9 cellular contexts compared by ENCODE assay signal in the genomic region with DNA sequence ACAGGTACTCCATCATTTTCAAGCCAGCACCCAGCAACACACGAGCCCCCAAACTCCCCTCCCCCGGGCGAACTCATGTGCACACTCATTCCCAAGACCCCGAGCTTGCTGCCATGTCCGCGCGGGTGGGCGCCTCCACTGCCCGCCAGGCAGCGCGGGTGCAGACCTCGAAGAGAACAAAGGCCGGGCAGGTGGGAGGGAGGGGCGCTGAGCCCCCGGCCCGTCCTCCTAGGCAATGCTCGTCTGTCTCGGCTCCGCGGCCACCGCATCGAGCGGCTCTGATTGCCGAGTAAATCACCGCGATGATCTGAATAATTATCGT. TPM values are rescaled to one million over a fixed set of nuclear protein-coding genes. Genes with fewer than 3 reads are reported as not detected.
DNase-seq lines count a peak whose midpoint lies in the region; ATAC-seq, FAIRE-seq and TF ChIP-seq lines count a peak whose summit lies in the region.
"Had no signal": no experiment of that assay in that cellular context is flagged by ENCODE, and none has a peak within 500 bp of the region (broad histone marks: within the 10 kb centered on the region; RNA-seq: fewer than 3 reads in every experiment).

No MANE protein-coding gene starts in this region.

- no peaks in the 10 kb centered on the region for H3K79me2 ChIP-seq in GM23248 (ENCODE audit: insufficient read depth)
- H3K79me2 ChIP-seq in mesendoderm (ENCODE audit: control insufficient read depth, insufficient read depth, low read length), result no peaks in the 10 kb centered on the region

- peaks cover 0 to 58% (median 3%) of the 10 kb centered on the region in 11 experiments; a peak in 11 of 22 replicates for H3K27me3 ChIP-seq in BLaER1 treated with 17β-estradiol and CSF1 and Interleukin-3, amounts not matched to agents 10 nM and 100 nM
- no peaks in the 10 kb centered on the region for H3K27me3 ChIP-seq in GM23248 (replicated peaks; ENCODE audit: insufficient read depth)
- H3K27me3 ChIP-seq in mesendoderm (ENCODE audit: insufficient read depth, low read length, poor library complexity), result peaks cover 6% of the 10 kb centered on the region
- H3K27me3 ChIP-seq in MG63, result no peaks in the 10 kb centered on the region

- TF ChIP-seq CTCF in kidney (IDR thresholded peaks at IDR 0.05; ENCODE audit: borderline replicate concordance, extremely low read depth, insufficient read depth), result no peak

- DNase-seq in GM23248 (no peak), mesendoderm (no peak), MG63 (no peak), dermis blood vessel endothelial cell (no peak), kidney (no peak)
- no peak for DNase-seq in activated naive CD8-positive, alpha-beta T cell treated with anti-CD3 and anti-CD28 coated beads, Interleukin-2, amount 50 U/mL, for 24 hours

- no peak overlapping the region for H2AK5ac ChIP-seq in mesendoderm (ENCODE audit: low read length)

- no peak for FAIRE-seq in kidney (lab: Jason Lieb, UNC)
- FAIRE-seq: endothelial cell of umbilical vein had no signal

- H3K9me3 ChIP-seq in BLaER1 treated with 17β-estradiol and CSF1 and Interleukin-3, amounts not matched to agents 10 nM and 100 nM (replicated peaks in 1 of 11), result no peaks in the 10 kb centered on the region
- H3K9me3 ChIP-seq in GM23248 (ENCODE audit: low read depth) (no peaks in the 10 kb centered on the region), MG63 (no peaks in the 10 kb centered on the region), kidney (ENCODE audit: control insufficient read depth in 1 of 2, low read length in 2 of 2) (no peaks in the 10 kb centered on the region)

- no peak overlapping the region for H2BK5ac ChIP-seq in mesendoderm (ENCODE audit: low read length)

- H3K4me1 ChIP-seq in BLaER1 treated with 17β-estradiol and CSF1 and Interleukin-3, amounts not matched to agents 10 nM and 100 nM, result peaks cover 41 to 92% (median 78%) of the 10 kb centered on the region in 10 experiments
- peaks cover 38% of the 10 kb centered on the region for H3K4me1 ChIP-seq in GM23248 (ENCODE audit: insufficient read depth)
- peaks cover 12% of the 10 kb centered on the region for H3K4me1 ChIP-seq in mesendoderm (ENCODE audit: control insufficient read depth, low read depth, low read length)
- peaks cover 12 to 21% of the 10 kb centered on the region in 2 donors for H3K4me1 ChIP-seq in kidney (ENCODE audit: control insufficient read depth in 1 of 2, insufficient read depth in 1 of 2, low read depth in 1 of 2, low read length in 2 of 2)

- peak overlapping the region in 5 of 11 experiments; percentile 69 to 80 (median 80); a peak in 6 of 22 replicates for H3K9ac ChIP-seq in BLaER1 treated with 17β-estradiol and CSF1 and Interleukin-3, amounts not matched to agents 10 nM and 100 nM
- peak overlapping the region; percentile 85; the same call in 1 of the 2 replicates for H3K9ac ChIP-seq in GM23248
- peak overlapping the region; percentile 17 for H3K9ac ChIP-seq in mesendoderm (ENCODE audit: low read length)
- no peak overlapping the region for H3K9ac ChIP-seq in kidney (ENCODE audit: low read length in 2 of 2)

- no peaks in the 10 kb centered on the region for H3K9me3 Mint-ChIP-seq in activated naive CD8-positive, alpha-beta T cell treated with anti-CD3 and anti-CD28 coated beads, Interleukin-2, amount 50 U/mL, for 24 hours

- no peaks in the 10 kb centered on the region for H3K36me3 ChIP-seq in BLaER1 treated with 17β-estradiol and CSF1 and Interleukin-3, amounts not matched to agents 10 nM and 100 nM
- H3K36me3 ChIP-seq in GM23248 (ENCODE audit: low read depth) (no peaks in the 10 kb centered on the region), mesendoderm (ENCODE audit: control insufficient read depth, insufficient read depth, low read length) (no peaks in the 10 kb centered on the region), MG63 (no peaks in the 10 kb centered on the region), kidney (ENCODE audit: control insufficient read depth in 1 of 2, insufficient read depth in 2 of 2, low read length in 2 of 2) (no peaks in the 10 kb centered on the region)

- H3K4me1 Mint-ChIP-seq in activated naive CD8-positive, alpha-beta T cell treated with anti-CD3 and anti-CD28 coated beads, Interleukin-2, amount 50 U/mL, for 24 hours, result peaks cover 63% of the 10 kb centered on the region

- intact Hi-C loops in kidney (cut with DNase I), result no loop called here

- no peak overlapping the region for H2BK120ac ChIP-seq in mesendoderm (ENCODE audit: low read depth, low read length)

- peak overlapping the region; percentile 75 for H3K4me3 Mint-ChIP-seq in activated naive CD8-positive, alpha-beta T cell treated with anti-CD3 and anti-CD28 coated beads, Interleukin-2, amount 50 U/mL, for 24 hours

- no peak overlapping the region for H3K18ac ChIP-seq in mesendoderm (ENCODE audit: low read length)

- no peak overlapping the region for H2BK15ac ChIP-seq in mesendoderm (replicated peaks; ENCODE audit: low read depth)

- no peaks in the 10 kb centered on the region for H3K9me2 ChIP-seq in GM23248 (ENCODE audit: insufficient read depth)

- H3K4me2 ChIP-seq in BLaER1 treated with 17β-estradiol and CSF1 and Interleukin-3, amounts not matched to agents 10 nM and 100 nM, result peak overlapping the region; percentile 94 to 100 (median 97)
- H3K4me2 ChIP-seq in GM23248 (ENCODE audit: unreplicated experiment) (no peak overlapping the region), mesendoderm (ENCODE audit: low read length) (peak overlapping the region; percentile 20)

- 0 out of 2 replicates have a peak, but pooled peaks cover 25% of the 10 kb centered on the region for H3F3A ChIP-seq in GM23248 (ENCODE audit: insufficient read depth)

- peak overlapping the region; percentile 72 for H3K27ac Mint-ChIP-seq in activated naive CD8-positive, alpha-beta T cell treated with anti-CD3 and anti-CD28 coated beads, Interleukin-2, amount 50 U/mL, for 24 hours

- H3K27ac ChIP-seq in BLaER1 treated with 17β-estradiol and CSF1 and Interleukin-3, amounts not matched to agents 10 nM and 100 nM, result peak overlapping the region in 3 of 11 experiments; percentile 85 to 88 (median 87); a peak in 3 of 22 replicates
- no peak overlapping the region; the same call in 1 of the 2 replicates for H3K27ac ChIP-seq in GM23248
- no peak overlapping the region for H3K27ac ChIP-seq in mesendoderm (ENCODE audit: low read depth, low read length)
- no peak overlapping the region for H3K27ac ChIP-seq in kidney (ENCODE audit: low read depth in 2 of 2, low read length in 2 of 2)

- no peak overlapping the region for H3K4ac ChIP-seq in mesendoderm (ENCODE audit: low read depth, low read length)

- in situ Hi-C loops in GM23248 (cut with MboI), result no loop called here

- H3K79me1 ChIP-seq in mesendoderm (ENCODE audit: low read length), result no peaks in the 10 kb centered on the region

- peak overlapping the region in 8 of 10 experiments; percentile 47 to 71 (median 58); a peak in 9 of 20 replicates for H3K4me3 ChIP-seq in BLaER1 treated with 17β-estradiol and CSF1 and Interleukin-3, amounts not matched to agents 10 nM and 100 nM
- no peak overlapping the region for H3K4me3 ChIP-seq in GM23248
- H3K4me3 ChIP-seq in mesendoderm (ENCODE audit: low read length), result no peak overlapping the region
- H3K4me3 ChIP-seq in MG63, result no peak overlapping the region
- H3K4me3 ChIP-seq in kidney (ENCODE audit: low read length in 2 of 2), result peak overlapping the region in 1 of 2 donors; percentile 49

- H3K27me3 Mint-ChIP-seq in activated naive CD8-positive, alpha-beta T cell treated with anti-CD3 and anti-CD28 coated beads, Interleukin-2, amount 50 U/mL, for 24 hours, result peaks cover 23% of the 10 kb centered on the region

- peak overlapping the region; percentile 85 for H3K56ac ChIP-seq in mesendoderm (ENCODE audit: low read length)

- peaks cover 0 to 43% (median 0%) of the 10 kb centered on the region in 11 experiments; a peak in 3 of 22 replicates for H4K20me1 ChIP-seq in BLaER1 treated with 17β-estradiol and CSF1 and Interleukin-3, amounts not matched to agents 10 nM and 100 nM
- H4K20me1 ChIP-seq in GM23248 (ENCODE audit: insufficient read depth), result no peaks in the 10 kb centered on the region

- 87 to 89% methylated on average over 27 of the region's 27 CpGs for WGBS in GM23248 (ENCODE audit: low coverage in 1 of 2, low lambda C conversion rate in 2 of 2, missing lambda C conversion rate in 2 of 2), 2 experiments
- no CpG with 5 or more reads among the region's 27 CpGs for WGBS in mesendoderm (ENCODE audit: extremely low coverage, insufficient coverage, low lambda C conversion rate)

- H4K5ac ChIP-seq in mesendoderm (ENCODE audit: low read length), result no peak overlapping the region

- H3K36me3 Mint-ChIP-seq in activated naive CD8-positive, alpha-beta T cell treated with anti-CD3 and anti-CD28 coated beads, Interleukin-2, amount 50 U/mL, for 24 hours (ENCODE audit: low read depth), result no peaks in the 10 kb centered on the region

- no peak overlapping the region for H4K8ac ChIP-seq in mesendoderm (ENCODE audit: low read depth, low read length)

- H2AFZ ChIP-seq in GM23248, result no peak overlapping the region

- no peak overlapping the region for H3K23ac ChIP-seq in mesendoderm (ENCODE audit: low read length)

- no peak for ATAC-seq in activated naive CD8-positive, alpha-beta T cell treated with anti-CD3 and anti-CD28 coated beads, Interleukin-2, amount 50 U/mL, for 24 hours
- no peak for ATAC-seq in GM19455 (IDR thresholded peaks at IDR 0.05; ENCODE audit: unreplicated experiment)

RNA-seq across cellular contexts. Expression of a gene that starts 47.1 kb away (rescaled TPM):
- under 0.01 TPM in 1 of 2 replicates, not detected in the other for total RNA-seq in GM23248 (2014; rRNA removed; shearing (Covaris generic))
- polyA plus RNA-seq in GM23248 (2016; fragmentation: Nextera tagmentation; extraction: Ambion mirVana) (0.11 TPM in 1 of 2 replicates, not detected in the other), kidney (ENCODE audit: insufficient read depth, low read depth, low replicate concordance) (0.09 TPM)
- 0.04 TPM for polyA plus RNA-seq in mesendoderm (2013, experiment 1 of 2)
- polyA plus RNA-seq in mesendoderm (2013, experiment 2 of 2), result 0.03 TPM
- 0.16 TPM in 1 of 2 replicates, not detected in the other for total RNA-seq in MG63 (2014; rRNA removed; shearing (Covaris generic); ENCODE audit: low replicate concordance)
- total RNA-seq in dermis blood vessel endothelial cell (under 0.01 TPM in 1 of 2 replicates, not detected in the other), kidney (0.13 TPM)
- total RNA-seq: endothelial cell of umbilical vein had no signal
- polyA plus RNA-seq: endothelial cell of umbilical vein had no signal

Comparison
In these comparisons a context has a peak if more than half of its experiments do, and no peak if none do; other contexts are left out.
1. H3K4me3 ChIP-seq: peak in BLaER1 treated with 17β-estradiol and CSF1 and Interleukin-3, amounts not matched to agents 10 nM and 100 nM (8 of 10); none in GM23248 (single experiment), mesendoderm (single experiment) and MG63 (single experiment).
2. H3K9ac ChIP-seq: peak in GM23248 (single experiment) and mesendoderm (single experiment); none in kidney (0 of 2).